8 cellular contexts compared by ENCODE assay signal in the genomic region with DNA sequence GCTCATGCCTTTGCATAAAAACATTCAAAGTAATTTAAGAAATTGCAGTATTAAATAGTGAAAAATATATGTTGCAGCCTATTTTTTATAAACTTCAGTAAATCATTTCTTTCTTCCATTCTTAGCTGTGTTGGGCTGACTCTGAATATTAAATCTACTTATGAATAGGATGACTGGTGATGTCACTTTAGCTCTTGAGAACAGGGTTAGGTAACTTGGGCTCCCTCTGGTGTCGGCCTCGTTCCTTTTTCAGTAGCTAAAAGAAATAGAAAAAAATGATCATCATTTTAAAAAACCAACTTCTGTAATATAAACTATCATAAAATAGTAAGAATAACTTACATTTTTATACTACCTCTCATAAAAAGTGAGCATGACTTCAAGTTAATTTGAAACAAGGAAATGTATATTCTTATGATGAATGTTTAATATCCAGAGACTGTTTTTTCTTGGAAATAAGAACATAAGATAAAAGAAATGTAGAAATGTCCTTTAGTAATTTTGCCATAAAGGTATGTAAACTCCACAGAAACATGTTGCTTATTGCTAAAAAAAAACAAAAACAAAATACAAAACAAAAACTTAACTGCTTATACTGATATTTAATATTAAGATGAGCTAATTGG. TPM values are rescaled to one million over a fixed set of nuclear protein-coding genes. Genes with fewer than 3 reads are reported as not detected.
DNase-seq lines count a peak whose midpoint lies in the region; ATAC-seq, FAIRE-seq and TF ChIP-seq lines count a peak whose summit lies in the region.

No MANE protein-coding gene starts in this region.

- no TSS peak for BruUV-seq in K562 (replicated peaks; lab: Mats Ljungman, UMichigan)

- H3K4me3 ChIP-seq in K562: no peak overlapping the region
- H3K4me3 ChIP-seq in thyroid gland (replicated peaks in 1 of 3): no peak overlapping the region
- no peak overlapping the region for H3K4me3 ChIP-seq in coronary artery

- H3K27ac ChIP-seq in K562 (ENCODE audit: extremely low read depth, low read depth, low read length) (no peak overlapping the region), thyroid gland (no peak overlapping the region), coronary artery (no peak overlapping the region)

- no peak overlapping the region for H3K4me2 ChIP-seq in K562 (ENCODE audit: insufficient read depth, low read length)

- H3K79me2 ChIP-seq in K562 (ENCODE audit: control insufficient read depth, insufficient read depth, low read length): no peaks in the 10 kb centered on the region

- no peak overlapping the region for H2AFZ ChIP-seq in K562 (ENCODE audit: low read depth, low read length)

- TF ChIP-seq POLR2A in K562 (conservative IDR thresholded peaks at IDR 0.05) (no peak), thyroid gland (IDR thresholded peaks at IDR 0.05) (no peak)

- WGBS in K562 (ENCODE audit: insufficient coverage, low coverage, missing lambda C conversion rate): 0% methylated on average over 2 of the region's 2 CpGs
- 3 to 8% methylated on average over 2 of the region's 2 CpGs for WGBS in thyroid gland, 2 donors

- in situ Hi-C loops in K562 (cut with MboI): no loop called here

- peak; percentile 70 for ATAC-seq in HG03354 (IDR thresholded peaks at IDR 0.05; ENCODE audit: poor library complexity, severe bottlenecking, unreplicated experiment)
- ATAC-seq in K562: peak; percentile 66; the same call in 2 of the 3 replicates

- peak; percentile 21 to 52; a peak in 2 of 4 replicates for TF ChIP-seq RAD21 in K562 (CRISPR knock-in tag; conservative IDR thresholded peaks at IDR 0.05 in 1 of 2, IDR thresholded peaks at IDR 0.05 in 1 of 2)

- no peak for TF ChIP-seq EP300 in K562 (IDR thresholded peaks at IDR 0.05; ENCODE audit: low read length)

- H3K9ac ChIP-seq in K562 (ENCODE audit: insufficient read depth in 1 of 2, low read depth in 2 of 2, low read length in 2 of 2): no peak overlapping the region

- no peaks in the 10 kb centered on the region for H3K4me1 ChIP-seq in K562 (replicated peaks in 1 of 2; ENCODE audit: control insufficient read depth in 2 of 2, insufficient read depth in 2 of 2, low read length in 2 of 2)
- no peaks in the 10 kb centered on the region for H3K4me1 ChIP-seq in thyroid gland

- intact Hi-C loops in K562 (cut with micrococcal nuclease) (no loop called here), thyroid gland (cut with DNase I) (no loop called here)

- H3K27me3 ChIP-seq in K562 (ENCODE audit: control insufficient read depth in 2 of 2, insufficient read depth in 2 of 2, low read length in 2 of 2) (no peaks in the 10 kb centered on the region), thyroid gland (no peaks in the 10 kb centered on the region)

- H4K20me1 ChIP-seq in K562 (replicated peaks; ENCODE audit: control insufficient read depth, insufficient read depth, low read length): no peaks in the 10 kb centered on the region

- TF ChIP-seq CTCF in K562 (IDR thresholded peaks at IDR 0.05 in 2 of 3, conservative IDR thresholded peaks at IDR 0.05 in 1 of 3; ENCODE audit: insufficient read depth in 2 of 3, low read depth in 1 of 3, low read length in 3 of 3): peak; percentile 19 to 56 (median 45); a peak in 5 of 6 replicates
- TF ChIP-seq CTCF in thyroid gland (IDR thresholded peaks at IDR 0.05): peak in 1 of 6 experiments; percentile 43
- TF ChIP-seq CTCF in coronary artery (IDR thresholded peaks at IDR 0.05): no peak

- CTCF ChIA-PET in K562 (lab: Yijun Ruan, JAX; ENCODE audit: low intra/inter-chr PET ratio): interaction anchor here (0.6 kb wide), 1 partner anchor 89 kb away, joined by 3 read pairs; no protein-coding TSS in a partner anchor

- H3K9me3 ChIP-seq in K562 (replicated peaks; ENCODE audit: control insufficient read depth, insufficient read depth, low read depth, low read length): no peaks in the 10 kb centered on the region
- no peaks in the 10 kb centered on the region for H3K9me3 ChIP-seq in thyroid gland

- FAIRE-seq in K562 (lab: Jason Lieb, UNC): no peak

- DNase-seq in D341Med (ENCODE audit: low spot score) (peak; percentile 62), NCI-H82 (lab: John Stamatoyannopoulos, UW) (peak; percentile 80), K562 (ENCODE audit: extremely low read depth in 1 of 4, low spot score in 3 of 4) (peak; percentile 33 to 59 (median 34)), kidney glomerular epithelial cell (lab: John Stamatoyannopoulos, UW) (peak; percentile 37), thyroid gland (peak; percentile 26 to 28), DMS79 treated with DMSO at 0.1 percent for 48 hours (lab: John Stamatoyannopoulos, UW) (no peak), coronary artery (ENCODE audit: low spot score) (no peak)

- no peaks in the 10 kb centered on the region for H3K9me1 ChIP-seq in K562 (ENCODE audit: control insufficient read depth, insufficient read depth, low read length)

- POLR2A ChIA-PET in K562 (lab: Yijun Ruan, JAX): interaction anchor here (0.7 kb wide), 1 partner anchor 23 kb away, joined by 3 read pairs; no protein-coding TSS in a partner anchor

- H3K36me3 ChIP-seq in K562 (ENCODE audit: control insufficient read depth, insufficient read depth, low read length) (no peaks in the 10 kb centered on the region), thyroid gland (no peaks in the 10 kb centered on the region)

TF ChIP-seq in K562, 482 proteins besides CTCF, POLR2A, EP300 and RAD21 (continues in another document):
- TF ChIP-seq CSDE1 (IDR thresholded peaks at IDR 0.05) (no peak), FOXK1 (CRISPR knock-in tag; IDR thresholded peaks at IDR 0.05; ENCODE audit: borderline replicate concordance) (no peak)

RNA-seq across cellular contexts. Expression of gene NCAM2, which starts 26.8 kb away (rescaled TPM):
- 51.1 and 253 TPM in 2 replicates for total RNA-seq in K562 (2011; cell fraction: chromatin; rRNA removed; ENCODE audit: low replicate concordance)
- 8.7 and 12.8 TPM in 2 replicates for total RNA-seq in K562 (2011; cell fraction: nucleolus; rRNA removed)
- total RNA-seq in K562 (2011; cell fraction: nucleoplasm; rRNA removed): 22.4 and 25.6 TPM in 2 replicates
- 14.8 and 15.9 TPM in 2 replicates for total RNA-seq in K562 (2014; rRNA removed)
- 51.2 and 82.9 TPM in 2 replicates for total RNA-seq in K562 (2014; rRNA removed; fragmentation: Illumina TruSeq; extraction: Trizol)
- 24.2 and 27.8 TPM in 2 replicates for total RNA-seq in K562 (2015; rRNA removed; fragmentation: Illumina TruSeq; extraction: Trizol)
- 52.8 and 54.5 TPM in 2 replicates for total RNA-seq in K562 (2021)
- polyA plus RNA-seq in K562 (2011; rRNA removed): 41.5 and 58.2 TPM in 2 replicates
- polyA plus RNA-seq in K562 (2011; cell fraction: cytosol; rRNA removed): 3.2 and 6.9 TPM in 2 replicates
- 23.3 and 35.2 TPM in 2 replicates for polyA plus RNA-seq in K562 (2011; cell fraction: nucleus; rRNA removed)
- polyA plus RNA-seq in K562 (2012): 12.9 and 25.5 TPM in 2 replicates
- 19.3 and 22.7 TPM in 2 replicates for polyA plus RNA-seq in K562 (2014; fragmentation: Illumina TruSeq; extraction: Trizol)
- 10 to 100 TPM; 23.3 to 35.8 TPM for polyA plus RNA-seq in K562 (2014; fragmentation: Nextera tagmentation; extraction: Ambion mirVana)
- polyA plus RNA-seq in K562 (2014; rRNA removed): 11.1 and 14.0 TPM in 2 replicates
- polyA minus RNA-seq in K562 (2011; rRNA and poly(A)+ RNA removed): 187 and 244 TPM in 2 replicates
- polyA minus RNA-seq in K562 (2011; cell fraction: cytosol; rRNA and poly(A)+ RNA removed): 20.9 and 23.7 TPM in 2 replicates
- polyA minus RNA-seq in K562 (2011; cell fraction: nucleus; rRNA and poly(A)+ RNA removed): 31.2 and 65.5 TPM in 2 replicates
- total RNA-seq in thyroid gland: 1 to 10 TPM in 2 of 4 donors, under 1 TPM in 2; 0.46 to 2.9 (median 1.3) TPM

Comparison
In these comparisons a context has a peak if more than half of its experiments do, and no peak if none do; other contexts are left out.
1. DNase-seq: peak in D341Med (single experiment), NCI-H82 (single experiment), K562 (4 of 4), kidney glomerular epithelial cell (single experiment) and thyroid gland (2 of 2); none in DMS79 treated with DMSO at 0.1 percent for 48 hours (single experiment) and coronary artery (single experiment).